In the genomic region with DNA sequence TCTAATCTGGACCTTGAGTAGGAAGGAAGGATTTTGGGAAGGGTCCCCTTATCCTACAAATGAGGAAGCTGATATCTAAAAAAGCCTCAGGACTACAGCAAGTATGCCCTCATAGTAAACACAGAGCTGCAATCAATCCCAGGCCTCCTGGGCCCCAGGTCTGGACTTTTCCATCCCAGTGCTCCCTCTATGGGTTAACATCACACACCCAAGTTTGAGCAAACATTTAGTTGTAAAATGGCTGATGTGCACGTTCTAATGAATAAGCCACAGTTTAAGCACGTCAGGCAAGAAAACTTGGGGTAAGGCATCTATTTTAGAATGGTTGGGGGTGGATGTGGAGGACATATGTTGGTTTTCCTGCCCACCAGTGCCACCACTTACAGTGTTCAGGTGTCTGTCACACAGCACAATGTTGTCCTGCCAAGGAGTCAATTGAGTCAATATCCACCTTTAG, we compare ENCODE assay signal across 9 cellular contexts. TPM values are rescaled to one million over a fixed set of nuclear protein-coding genes. Genes with fewer than 3 reads are reported as not detected.
DNase-seq lines count a peak whose midpoint lies in the region; ATAC-seq and TF ChIP-seq lines count a peak whose summit lies in the region.
"Had no signal": no experiment of that assay in that cellular context is flagged by ENCODE, and none has a peak within 500 bp of the region (broad histone marks: within the 10 kb centered on the region; RNA-seq: fewer than 3 reads in every experiment).

No MANE protein-coding gene starts in this region.

- RAD21 ChIA-PET in HCT116 (lab: Charles Lee; ENCODE audit: low non-redundant PET in 1 of 2, low total read pairs in 2 of 2, uncharacterized antibody in 2 of 2, unreplicated experiment in 2 of 2): interaction anchor here in 1 of 2 experiments (1.0 kb wide), 1 partner anchor 113 kb away, joined by 3 read pairs; no protein-coding TSS in a partner anchor

- H3K27me3 ChIP-seq in HCT116 (ENCODE audit: insufficient read depth, low read length) (no peaks in the 10 kb centered on the region), osteoblast (ENCODE audit: insufficient read depth, low read length) (no peaks in the 10 kb centered on the region)

- no peak overlapping the region for H3K27ac ChIP-seq in HCT116 (ENCODE audit: low read depth, low read length)
- no peak overlapping the region for H3K27ac ChIP-seq in osteoblast (ENCODE audit: low read depth, low read length)

- no TSS peak for BruUV-seq in HCT116 (replicated peaks; lab: Mats Ljungman, UMichigan)

- peak; percentile 79 for TF ChIP-seq RAD21 in HCT116 (IDR thresholded peaks at IDR 0.05; ENCODE audit: low read depth)

- H2AFZ ChIP-seq in HCT116 (ENCODE audit: low read depth, low read length, poor library complexity, severe bottlenecking): peak overlapping the region; percentile 76
- H2AFZ ChIP-seq in osteoblast (ENCODE audit: low read length): peak overlapping the region; percentile 27

- no peaks in the 10 kb centered on the region for H3K36me3 ChIP-seq in HCT116 (ENCODE audit: control insufficient read depth in 1 of 2, insufficient read depth in 2 of 2, low read length in 2 of 2)
- no peaks in the 10 kb centered on the region for H3K36me3 ChIP-seq in osteoblast (ENCODE audit: insufficient read depth, low read length)

- H3K9me3 ChIP-seq in HCT116 (ENCODE audit: control insufficient read depth in 1 of 2, insufficient read depth in 1 of 2, low read depth in 1 of 2, low read length in 2 of 2) (no peaks in the 10 kb centered on the region), osteoblast (ENCODE audit: low read depth, low read length) (no peaks in the 10 kb centered on the region)

- CTCF ChIA-PET in HCT116 (lab: Charles Lee): interaction anchor here (1.7 kb wide), 1 partner anchor 113 kb away, joined by 8 read pairs; no protein-coding TSS in a partner anchor

- H3K4me3 ChIP-seq in HCT116 (replicated peaks in 1 of 2; ENCODE audit: low read depth in 1 of 2, low read length in 2 of 2): no peak overlapping the region
- H3K4me3 ChIP-seq in LNCaP clone FGC (ENCODE audit: low read depth, low read length): no peak overlapping the region
- no peak overlapping the region for H3K4me3 ChIP-seq in cardiac fibroblast (replicated peaks in 1 of 2; ENCODE audit: low read depth in 2 of 2, low read length in 2 of 2)
- H3K4me3 ChIP-seq in osteoblast (ENCODE audit: insufficient read depth, low read length): no peak overlapping the region

- POLR2A ChIA-PET in HCT116 (lab: Charles Lee): interaction anchor here (1.0 kb wide), 1 partner anchor 9 kb away, joined by 3 read pairs; no protein-coding TSS in a partner anchor

- H4K20me1 ChIP-seq in HCT116 (ENCODE audit: insufficient read depth) (no peaks in the 10 kb centered on the region), osteoblast (ENCODE audit: insufficient read depth, low read length) (no peaks in the 10 kb centered on the region)

- intact Hi-C loops in HCT116 (cut with micrococcal nuclease): loop anchor here (5.0 kb wide), 1 partner anchor 579 kb away; no protein-coding TSS in a partner anchor

- no peak for TF ChIP-seq POLR2A in HCT116 (IDR thresholded peaks at IDR 0.05; ENCODE audit: borderline replicate concordance, extremely low read depth, insufficient read depth, insufficient read length)

- peak; percentile 91 for ATAC-seq in HCT116

- DNase-seq in SIG-M5 treated with dmso at 0.1 percent for 504 hours (lab: John Stamatoyannopoulos, UW; ENCODE audit: unreplicated experiment) (peak; percentile 35), SIG-M5 (lab: John Stamatoyannopoulos, UW) (no peak), HCT116 (ENCODE audit: low read depth, low spot score) (peak; percentile 44), LNCaP clone FGC (ENCODE audit: low read depth) (no peak), cardiac fibroblast (ENCODE audit: low read depth in 2 of 2) (peak; percentile 62 to 65), osteoblast (ENCODE audit: insufficient read length, low spot score, missing footprints) (peak; percentile 86), NCI-H1105 treated with DMSO at 0.1 percent for 48 hours (lab: John Stamatoyannopoulos, UW) (no peak), NCI-H524 treated with DMSO at 0.1 percent for 48 hours (lab: John Stamatoyannopoulos, UW) (no peak)
- DNase-seq: activated naive CD8-positive, alpha-beta T cell treated with anti-CD3 and anti-CD28 coated beads, Interleukin-2, amount 10 ng/mL, durations not matched to agents 7 days and 5 days had no signal

- 0 out of 2 replicates have a peak overlapping the region, but pooled peaks have one; percentile 1 for H3K4me2 ChIP-seq in HCT116 (ENCODE audit: low read length)
- no peak overlapping the region for H3K4me2 ChIP-seq in osteoblast (ENCODE audit: insufficient read depth, low read length)

- no peaks in the 10 kb centered on the region for H3K79me2 ChIP-seq in HCT116 (ENCODE audit: insufficient read depth, low read length)
- no peaks in the 10 kb centered on the region for H3K79me2 ChIP-seq in osteoblast (ENCODE audit: insufficient read depth, low read length)

- no peaks in the 10 kb centered on the region for H3K9me2 ChIP-seq in HCT116 (ENCODE audit: insufficient read depth)

- no peak overlapping the region for H3K9ac ChIP-seq in HCT116 (ENCODE audit: low read length)

- H3K4me1 ChIP-seq in HCT116 (ENCODE audit: control insufficient read depth in 1 of 2, insufficient read depth in 2 of 2, low read length in 2 of 2) (peaks cover 0 to 10% of the 10 kb centered on the region in 2 experiments; a peak in 1 of 4 replicates), osteoblast (ENCODE audit: insufficient read depth, low read length) (peaks cover 10% of the 10 kb centered on the region)

- peak; percentile 53 to 57 (median 54); a peak in 5 of 6 replicates for TF ChIP-seq CTCF in HCT116 (IDR thresholded peaks at IDR 0.05 in 2 of 3, conservative IDR thresholded peaks at IDR 0.05 in 1 of 3; ENCODE audit: borderline replicate concordance in 1 of 3, insufficient read depth in 1 of 3, low read depth in 2 of 3, low read length in 2 of 3)
- peak; percentile 32; the same call in 1 of the 2 replicates for TF ChIP-seq CTCF in LNCaP clone FGC (IDR thresholded peaks at IDR 0.05; ENCODE audit: control insufficient read depth, extremely low read depth, insufficient read depth)
- peak; percentile 40 for TF ChIP-seq CTCF in cardiac fibroblast (IDR thresholded peaks at IDR 0.05; ENCODE audit: low read depth, low read length)
- TF ChIP-seq CTCF in osteoblast (IDR thresholded peaks at IDR 0.05; ENCODE audit: extremely low read depth, low read depth, low read length): peak; percentile 61

TF ChIP-seq in HCT116, 20 proteins besides CTCF, POLR2A, EP300 and RAD21:
- peak; percentile 82 for TF ChIP-seq YY1 (IDR thresholded peaks at IDR 0.05; ENCODE audit: extremely low read depth, insufficient replicate concordance, low read depth, low read length)
- 0 out of 2 replicates have a peak, but pooled peaks have one; percentile 34 for TF ChIP-seq CBX3 (IDR thresholded peaks at IDR 0.05; ENCODE audit: low read depth)
- TF ChIP-seq POLR2AphosphoS5 (IDR thresholded peaks at IDR 0.05; ENCODE audit: low read depth, low read length): no peak
- TF ChIP-seq CEBPB (IDR thresholded peaks at IDR 0.05; ENCODE audit: low read depth): no peak

RNA-seq across cellular contexts. Expression of a gene that starts 44.3 kb away (rescaled TPM):
- total RNA-seq in HCT116 (2021; ENCODE audit: unreplicated experiment) (75.1 TPM), osteoblast (89.0 and 98.1 TPM in 2 replicates)
- 41.2 and 49.8 TPM in 2 replicates for polyA plus RNA-seq in HCT116 (2012)

Comparison
In these comparisons a context has a peak if more than half of its experiments do, and no peak if none do; other contexts are left out.
1. DNase-seq: peak in SIG-M5 treated with dmso at 0.1 percent for 504 hours (single experiment), HCT116 (single experiment), cardiac fibroblast (2 of 2) and osteoblast (single experiment); none in SIG-M5 (single experiment), LNCaP clone FGC (single experiment), NCI-H1105 treated with DMSO at 0.1 percent for 48 hours (single experiment) and NCI-H524 treated with DMSO at 0.1 percent for 48 hours (single experiment).
2. Peak in every context shown above with its lines, with median percentiles within 50 percentile points of each other: CTCF ChIP-seq.